Comparison of ENCODE assay signal across 16 cellular contexts in genomic region chr9:121906074-121906520, GRCh38.
DNase-seq lines count a peak whose midpoint lies in the region; ATAC-seq and TF ChIP-seq lines count a peak whose summit lies in the region.
"Had no signal": no experiment of that assay in that cellular context is flagged by ENCODE, and none has a peak within 500 bp of the region (broad histone marks: within the 10 kb centered on the region; RNA-seq: fewer than 3 reads in every experiment).

No MANE protein-coding gene starts in this region.

- no peak overlapping the region for H2AFZ ChIP-seq in ACC112 (ENCODE audit: low read length, unreplicated experiment)
- no peak overlapping the region for H2AFZ ChIP-seq in GM23248

- H3K79me2 ChIP-seq in ACC112 (ENCODE audit: control insufficient read depth, insufficient read depth, low read length, unreplicated experiment): no peaks in the 10 kb centered on the region
- H3K79me2 ChIP-seq in GM23248 (ENCODE audit: insufficient read depth): no peaks in the 10 kb centered on the region

- intact Hi-C loops in left lung (cut with DNase I): no loop called here

- H3K4me1 ChIP-seq in ACC112 (ENCODE audit: control insufficient read depth, insufficient read depth, low read length, unreplicated experiment): peaks cover 7% of the 10 kb centered on the region
- H3K4me1 ChIP-seq in GM23248 (ENCODE audit: insufficient read depth): peaks cover 38% of the 10 kb centered on the region
- H3K4me1 ChIP-seq in left lung: peaks cover 0 to 9% of the 10 kb centered on the region in 2 donors

- H3K4me2 ChIP-seq in GM23248 (ENCODE audit: unreplicated experiment): peak overlapping the region; percentile 50

- H3K9me3 ChIP-seq in GM23248 (ENCODE audit: low read depth): no peaks in the 10 kb centered on the region
- H3K9me3 ChIP-seq in left lung: no peaks in the 10 kb centered on the region
- H3K9me3 ChIP-seq: psoas muscle had no signal

- DNase-seq in GM23248: peak; percentile 77
- DNase-seq in cardiac fibroblast (ENCODE audit: low read depth in 2 of 2): peak; percentile 34 to 42
- peak; percentile 43 for DNase-seq in iris pigment epithelial cell (ENCODE audit: low read depth)
- no peak for DNase-seq in NCI-H1930 (lab: John Stamatoyannopoulos, UW)
- no peak for DNase-seq in SW 1271 (lab: John Stamatoyannopoulos, UW)
- no peak for DNase-seq in left lung
- DNase-seq: activated gamma-delta T cell; anterior cingulate cortex; CD8-positive, alpha-beta memory T cell; islet precursor cell; psoas muscle; stimulated activated naive B cell treated with anti-CD40 and anti-IgM and Interleukin-4, amounts not matched to agents 10 μg/mL and 1 μg/mL and 100 μg/mL, for 72 hours; trophoblast cell had no signal

- no peaks in the 10 kb centered on the region for H3K9me2 ChIP-seq in GM23248 (ENCODE audit: insufficient read depth)

- peak overlapping the region; percentile 18; the same call in 1 of the 2 replicates for H3K9ac ChIP-seq in GM23248

- in situ Hi-C loops in GM23248 (cut with MboI): no loop called here

- H3K4me3 ChIP-seq in ACC112 (ENCODE audit: low read depth, low read length) (no peak overlapping the region), GM23248 (no peak overlapping the region), cardiac fibroblast (replicated peaks in 1 of 2; ENCODE audit: low read depth in 2 of 2, low read length in 2 of 2) (no peak overlapping the region), left lung (no peak overlapping the region)
- H3K4me3 ChIP-seq: psoas muscle had no signal

- no peak for ATAC-seq in GM21619 (IDR thresholded peaks at IDR 0.05; ENCODE audit: unreplicated experiment)
- ATAC-seq in left lung: no peak
- ATAC-seq: activated CD4-positive, CD25-positive, alpha-beta regulatory T cell treated with anti-CD3 and anti-CD28 coated beads, Interleukin-2, amount 50 U/mL, for 24 hours; stimulated activated naive B cell treated with anti-CD40 and anti-IgM and Interleukin-4, amounts not matched to agents 10 μg/mL and 1 μg/mL and 100 μg/mL, for 72 hours had no signal

- H3F3A ChIP-seq in GM23248 (ENCODE audit: insufficient read depth): peaks cover 43% of the 10 kb centered on the region

- H3K27me3 ChIP-seq in ACC112 (ENCODE audit: insufficient read depth, low read length) (no peaks in the 10 kb centered on the region), GM23248 (replicated peaks; ENCODE audit: insufficient read depth) (no peaks in the 10 kb centered on the region), left lung (no peaks in the 10 kb centered on the region)

- no peaks in the 10 kb centered on the region for H4K20me1 ChIP-seq in GM23248 (ENCODE audit: insufficient read depth)

- peak overlapping the region; percentile 5; the same call in 1 of the 2 replicates for H3K27ac ChIP-seq in ACC112 (ENCODE audit: low read depth, low read length)
- H3K27ac ChIP-seq in GM23248: peak overlapping the region; percentile 70
- H3K27ac ChIP-seq in left lung: no peak overlapping the region
- H3K27ac ChIP-seq: psoas muscle had no signal

- H3K36me3 ChIP-seq in ACC112 (ENCODE audit: insufficient read depth, low read length): no peaks in the 10 kb centered on the region
- no peaks in the 10 kb centered on the region for H3K36me3 ChIP-seq in GM23248 (ENCODE audit: low read depth)
- no peaks in the 10 kb centered on the region for H3K36me3 ChIP-seq in left lung

- no peak for TF ChIP-seq CTCF in cardiac fibroblast (IDR thresholded peaks at IDR 0.05; ENCODE audit: low read depth, low read length)
- no peak for TF ChIP-seq CTCF in left lung (IDR thresholded peaks at IDR 0.05)

Comparison
In these comparisons a context has a peak if more than half of its experiments do, and no peak if none do; other contexts are left out.
1. H3K27ac ChIP-seq: peak in ACC112 (single experiment) and GM23248 (single experiment); none in left lung (0 of 2).
2. DNase-seq: peak in GM23248 (single experiment), cardiac fibroblast (2 of 2) and iris pigment epithelial cell (single experiment); none in NCI-H1930 (0 of 2), SW 1271 (0 of 2) and left lung (0 of 2).